11 cellular contexts compared by ENCODE assay signal in genomic region chr7:151460474-151460855, GRCh38. TPM values are rescaled to one million over a fixed set of nuclear protein-coding genes. Genes with fewer than 3 reads are reported as not detected.
DNase-seq lines count a peak whose midpoint lies in the region; ATAC-seq and TF ChIP-seq lines count a peak whose summit lies in the region.
"Had no signal": no experiment of that assay in that cellular context is flagged by ENCODE, and none has a peak within 500 bp of the region (broad histone marks: within the 10 kb centered on the region; RNA-seq: fewer than 3 reads in every experiment).

No MANE protein-coding gene starts in this region.

- CTCF ChIA-PET in PC-9 (lab: Charles Lee): interaction anchor here (0.6 kb wide), 1 partner anchor 49 kb away, joined by 3 read pairs; no protein-coding TSS in a partner anchor
- CTCF ChIA-PET in activated CD8-positive, alpha-beta T cell treated with anti-CD3 and anti-CD28 coated beads for 36 hours (lab: Charles Lee): interaction anchor here (1.3 to 3.6 kb wide), 2 partner anchors 12 to 171 kb away, joined by 3 to 32 read pairs; no protein-coding TSS in a partner anchor

- peak overlapping the region in 1 of 2 experiments; percentile 29 for H3K18ac ChIP-seq in mesenchymal stem cell (ENCODE audit: low read depth in 1 of 2, low read length in 2 of 2)

- TSS peak; percentile 92 for BruUV-seq in PC-9 (replicated peaks; lab: Mats Ljungman, UMichigan)

- H3K4me1 Mint-ChIP-seq in activated CD8-positive, alpha-beta T cell treated with anti-CD3 and anti-CD28 coated beads for 36 hours (ENCODE audit: low read depth): peaks cover 7% of the 10 kb centered on the region
- H3K4me1 Mint-ChIP-seq: activated naive CD8-positive, alpha-beta T cell treated with anti-CD3 and anti-CD28 coated beads, Interleukin-2, amount 50 U/mL, for 24 hours had no signal

- H2BK15ac ChIP-seq in mesenchymal stem cell (ENCODE audit: low read depth, poor library complexity, severe bottlenecking): peak overlapping the region; percentile 20

- H4K91ac ChIP-seq in mesenchymal stem cell (ENCODE audit: low read length): no peak overlapping the region

- H3K9me3 ChIP-seq in PC-9 (ENCODE audit: insufficient read depth, low read depth): peaks cover 6% of the 10 kb centered on the region; the same call in 1 of the 2 replicates
- peaks cover 17% of the 10 kb centered on the region for H3K9me3 ChIP-seq in mesenchymal stem cell (ENCODE audit: control insufficient read depth, low read length)
- no peaks in the 10 kb centered on the region for H3K9me3 ChIP-seq in suprapubic skin

- no peaks in the 10 kb centered on the region for H3K27me3 ChIP-seq in PC-9 (ENCODE audit: insufficient read depth, low read depth)
- no peaks in the 10 kb centered on the region for H3K27me3 ChIP-seq in mesenchymal stem cell (ENCODE audit: control insufficient read depth in 1 of 2, insufficient read depth in 1 of 2, low read length in 2 of 2)
- no peaks in the 10 kb centered on the region for H3K27me3 ChIP-seq in suprapubic skin

- no peak overlapping the region for H3K4me3 Mint-ChIP-seq in activated CD8-positive, alpha-beta T cell treated with anti-CD3 and anti-CD28 coated beads for 36 hours
- H3K4me3 Mint-ChIP-seq: activated naive CD8-positive, alpha-beta T cell treated with anti-CD3 and anti-CD28 coated beads, Interleukin-2, amount 50 U/mL, for 24 hours had no signal

- no peak overlapping the region for H2BK5ac ChIP-seq in mesenchymal stem cell (ENCODE audit: low read depth, low read length, poor library complexity, severe bottlenecking)

- no peak overlapping the region for H3K14ac ChIP-seq in mesenchymal stem cell (ENCODE audit: low read length in 2 of 2)

- ATAC-seq in activated CD8-positive, alpha-beta T cell treated with anti-CD3 and anti-CD28 coated beads for 36 hours: no peak
- ATAC-seq in GM19324 (IDR thresholded peaks at IDR 0.05; ENCODE audit: low FRiP score, unreplicated experiment): no peak
- ATAC-seq: activated naive CD8-positive, alpha-beta T cell treated with anti-CD3 and anti-CD28 coated beads, Interleukin-2, amount 50 U/mL, for 24 hours had no signal

- peak overlapping the region; percentile 0 for H2AK5ac ChIP-seq in mesenchymal stem cell (ENCODE audit: low read length, severe bottlenecking)

- H3K36me3 ChIP-seq in PC-9 (ENCODE audit: low read depth) (peaks cover 13% of the 10 kb centered on the region), mesenchymal stem cell (ENCODE audit: control insufficient read depth in 1 of 2, insufficient read depth in 2 of 2, low read depth in 1 of 2, low read length in 2 of 2) (peaks cover 15 to 28% of the 10 kb centered on the region in 2 experiments), suprapubic skin (peaks cover 13% of the 10 kb centered on the region)

- no peak overlapping the region for H3K23ac ChIP-seq in mesenchymal stem cell (ENCODE audit: low read length in 2 of 2)

- no peaks in the 10 kb centered on the region for H4K20me1 ChIP-seq in PC-9 (ENCODE audit: insufficient read depth)

- no peak for TF ChIP-seq POLR2A in suprapubic skin (IDR thresholded peaks at IDR 0.05)

- H3K4ac ChIP-seq in mesenchymal stem cell (ENCODE audit: low read depth in 1 of 2, low read length in 2 of 2): peak overlapping the region in 1 of 2 experiments; percentile 55

- H3K27ac ChIP-seq in PC-9: peak overlapping the region; percentile 75
- H3K27ac ChIP-seq in epithelial cell of prostate: peak overlapping the region; percentile 17
- peak overlapping the region; percentile 45 for H3K27ac ChIP-seq in mesenchymal stem cell (ENCODE audit: low read length, poor library complexity, severe bottlenecking)
- peak overlapping the region; percentile 79 for H3K27ac ChIP-seq in suprapubic skin

- peak overlapping the region; percentile 0 to 51 for H2BK12ac ChIP-seq in mesenchymal stem cell (ENCODE audit: low read length in 2 of 2)

- H3K4me1 ChIP-seq in PC-9 (replicated peaks; ENCODE audit: insufficient read depth) (peaks cover 29% of the 10 kb centered on the region), mesenchymal stem cell (ENCODE audit: control insufficient read depth, insufficient read depth, low read depth, low read length) (peaks cover 14% of the 10 kb centered on the region), suprapubic skin (peaks cover 27% of the 10 kb centered on the region)

- no peak for TF ChIP-seq EP300 in suprapubic skin (IDR thresholded peaks at IDR 0.05)

- POLR2A ChIA-PET in PC-9 (lab: Charles Lee; ENCODE audit: unreplicated experiment): interaction anchor here (0.6 to 1.3 kb wide), 3 partner anchors 34 to 222 kb away, joined by 4 to 7 read pairs (median 5); partner anchors contain the start of gene RHEB
- POLR2A ChIA-PET in activated CD8-positive, alpha-beta T cell treated with anti-CD3 and anti-CD28 coated beads for 36 hours (lab: Charles Lee): no interaction called here

- peaks cover 67% of the 10 kb centered on the region for H3F3A ChIP-seq in PC-9 (ENCODE audit: insufficient read depth, low read depth)

- TF ChIP-seq CTCF in PC-9 (conservative IDR thresholded peaks at IDR 0.05) (no peak), suprapubic skin (IDR thresholded peaks at IDR 0.05) (no peak)
- TF ChIP-seq CTCF in activated CD8-positive, alpha-beta T cell treated with anti-CD3 and anti-CD28 coated beads for 36 hours (IDR thresholded peaks at IDR 0.05): no peak

- H2AFZ ChIP-seq in PC-9: no peak overlapping the region
- no peak overlapping the region for H2AFZ ChIP-seq in mesenchymal stem cell (ENCODE audit: low read depth, low read length)

- peaks cover 26% of the 10 kb centered on the region for H3K36me3 Mint-ChIP-seq in activated CD8-positive, alpha-beta T cell treated with anti-CD3 and anti-CD28 coated beads for 36 hours (ENCODE audit: low read depth)

- intact Hi-C loops in PC-9 (cut with micrococcal nuclease; ENCODE audit: unreplicated experiment): loop anchor here (1.0 to 2.0 kb wide), 3 partner anchors 58 to 472 kb away; partner anchors contain the start of gene RHEB
- intact Hi-C loops in activated CD8-positive, alpha-beta T cell treated with anti-CD3 and anti-CD28 coated beads for 36 hours (cut with micrococcal nuclease): no loop called here

- DNase-seq in PC-9 (no peak), epithelial cell of prostate (ENCODE audit: low read depth, low spot score) (no peak), mesenchymal stem cell (no peak), suprapubic skin (ENCODE audit: low spot score in 2 of 2) (no peak), NCI-H446 (lab: John Stamatoyannopoulos, UW) (no peak), NCI-H146 (lab: John Stamatoyannopoulos, UW) (no peak)
- no peak for DNase-seq in activated CD8-positive, alpha-beta T cell treated with anti-CD3 and anti-CD28 coated beads for 36 hours
- DNase-seq: activated naive CD8-positive, alpha-beta T cell treated with anti-CD3 and anti-CD28 coated beads, Interleukin-2, amount 50 U/mL, for 24 hours; stimulated activated CD4-positive, alpha-beta T cell treated with anti-CD3 and anti-CD28 coated beads, Interleukin-4, amount 100 ng/mL, for 1 hour had no signal

- peaks cover 3% of the 10 kb centered on the region for H3K79me1 ChIP-seq in mesenchymal stem cell (replicated peaks; ENCODE audit: low read length, poor library complexity, severe bottlenecking)

- H3K9me2 ChIP-seq in PC-9 (ENCODE audit: insufficient read depth): no peaks in the 10 kb centered on the region

- H3K4me3 ChIP-seq in PC-9: peak overlapping the region; percentile 44; the same call in 1 of the 2 replicates
- H3K4me3 ChIP-seq in mesenchymal stem cell (ENCODE audit: insufficient read depth in 1 of 2, low read depth in 1 of 2, low read length in 2 of 2): peak overlapping the region in 1 of 2 experiments; percentile 54
- H3K4me3 ChIP-seq in suprapubic skin: peak overlapping the region; percentile 6

- H3K9ac ChIP-seq in mesenchymal stem cell (ENCODE audit: low read length): peak overlapping the region; percentile 74

- no peak overlapping the region for H3K27ac Mint-ChIP-seq in activated CD8-positive, alpha-beta T cell treated with anti-CD3 and anti-CD28 coated beads for 36 hours
- H3K27ac Mint-ChIP-seq: activated naive CD8-positive, alpha-beta T cell treated with anti-CD3 and anti-CD28 coated beads, Interleukin-2, amount 50 U/mL, for 24 hours had no signal

- no peaks in the 10 kb centered on the region for H3K79me2 ChIP-seq in PC-9 (ENCODE audit: low read depth)

- no peak overlapping the region for H2BK120ac ChIP-seq in mesenchymal stem cell (ENCODE audit: low read depth, low read length)

- H3K9me3 Mint-ChIP-seq in activated CD8-positive, alpha-beta T cell treated with anti-CD3 and anti-CD28 coated beads for 36 hours: peaks cover 21% of the 10 kb centered on the region

- WGBS in mesenchymal stem cell: 77% methylated on average over 10 of the region's 10 CpGs
- WGBS in suprapubic skin: 28% methylated on average over 5 of the region's 10 CpGs

- H3K27me3 Mint-ChIP-seq in activated CD8-positive, alpha-beta T cell treated with anti-CD3 and anti-CD28 coated beads for 36 hours: peaks cover 11% of the 10 kb centered on the region

- H3K4me2 ChIP-seq in PC-9 (peak overlapping the region; percentile 88), mesenchymal stem cell (ENCODE audit: low read length, poor library complexity, severe bottlenecking) (peak overlapping the region; percentile 13)

- H4K8ac ChIP-seq in mesenchymal stem cell (ENCODE audit: low read length): no peak overlapping the region

RNA-seq across cellular contexts. Expression of gene CRYGN, which starts 20.5 kb away (rescaled TPM):
- total RNA-seq in PC-9 (2021) (1.0 and 1.2 TPM in 2 replicates), suprapubic skin (not detected)
- not detected for polyA plus RNA-seq in mesenchymal stem cell (2013, experiment 1 of 2)
- polyA plus RNA-seq in mesenchymal stem cell (2013, experiment 2 of 2): not detected
- under 1 TPM; 0.16 to 0.90 TPM for total RNA-seq in activated CD8-positive, alpha-beta T cell treated with anti-CD3 and anti-CD28 coated beads for 36 hours
- total RNA-seq: HT1080 had no signal

RNA-seq across cellular contexts. Expression of gene WDR86, which starts 50.6 kb away (rescaled TPM):
- total RNA-seq in PC-9 (2021) (7.7 and 12.4 TPM in 2 replicates), suprapubic skin (1 to 10 TPM in 2 of 4 donors, under 1 TPM in 1, not detected in 1; 0.81 to 2.8 (median 1.4) TPM)
- 0.04 TPM for polyA plus RNA-seq in mesenchymal stem cell (2013, experiment 1 of 2)
- 0.05 TPM for polyA plus RNA-seq in mesenchymal stem cell (2013, experiment 2 of 2)
- under 1 TPM; 0.25 TPM for total RNA-seq in activated CD8-positive, alpha-beta T cell treated with anti-CD3 and anti-CD28 coated beads for 36 hours
- total RNA-seq: HT1080 had no signal

RNA-seq across cellular contexts. Expression of gene RHEB, which starts 59.2 kb away (rescaled TPM):
- total RNA-seq in PC-9 (2021) (201 and 202 TPM in 2 replicates), suprapubic skin (10 to 100 TPM; 46.5 to 62.2 (median 53.9) TPM)
- polyA plus RNA-seq in mesenchymal stem cell (2013, experiment 1 of 2): 87.3 TPM
- polyA plus RNA-seq in mesenchymal stem cell (2013, experiment 2 of 2): 88.1 TPM
- total RNA-seq in activated CD8-positive, alpha-beta T cell treated with anti-CD3 and anti-CD28 coated beads for 36 hours: 10 to 100 TPM; 42.0 to 42.6 TPM

Comparison
In these comparisons a context has a peak if more than half of its experiments do, and no peak if none do; other contexts are left out.
1. H3K27ac ChIP-seq: peak in every context shown above with its lines; median percentile 79 in suprapubic skin; 75 in PC-9; 45 in mesenchymal stem cell; 17 in epithelial cell of prostate.